In genomic region chr9:97735070-97735600, GRCh38 we compare ENCODE assay signal across 17 cellular contexts. TPM values are rescaled to one million over a fixed set of nuclear protein-coding genes. Genes with fewer than 3 reads are reported as not detected.
DNase-seq lines count a peak whose midpoint lies in the region; ATAC-seq lines count a peak whose summit lies in the region.
"Had no signal": no experiment of that assay in that cellular context is flagged by ENCODE, and none has a peak within 500 bp of the region (broad histone marks: within the 10 kb centered on the region; RNA-seq: fewer than 3 reads in every experiment).

No MANE protein-coding gene starts in this region.

- ATAC-seq in HG03280 (IDR thresholded peaks at IDR 0.05; ENCODE audit: unreplicated experiment) (no peak), GM18498 (IDR thresholded peaks at IDR 0.05; ENCODE audit: unreplicated experiment) (no peak)
- ATAC-seq: GM12878, HepG2, Panc1 had no signal

- DNase-seq in DMS53 (lab: John Stamatoyannopoulos, UW) (peak; percentile 70), NCI-H128 (lab: John Stamatoyannopoulos, UW; ENCODE audit: unreplicated experiment) (peak; percentile 14), NCI-H69 (lab: John Stamatoyannopoulos, UW) (peak; percentile 91), renal cortical epithelial cell (ENCODE audit: low read depth) (peak; percentile 15)
- no peak for DNase-seq in activated CD4-positive, alpha-beta T cell treated with anti-CD3 and anti-CD28 coated beads, Interleukin-2, amount 50 U/mL, for 4 hours
- DNase-seq: ACHN, COR-L47, DMS 273 treated with DMSO at 0.1 percent for 48 hours, EL, KBM-7, NCI-H1930, NCI-H526 had no signal

RNA-seq across cellular contexts. Expression of gene XPA, which starts 38.0 kb away (rescaled TPM):
- 7.5 and 9.7 TPM in 2 replicates for total RNA-seq in renal cortical epithelial cell

Comparison
In these comparisons a context has a peak if more than half of its experiments do, and no peak if none do; other contexts are left out.
1. DNase-seq: peak in DMS53 (single experiment), NCI-H128 (single experiment), NCI-H69 (single experiment) and renal cortical epithelial cell (single experiment); none in activated CD4-positive, alpha-beta T cell treated with anti-CD3 and anti-CD28 coated beads, Interleukin-2, amount 50 U/mL, for 4 hours (0 of 2).